8 cellular contexts compared by ENCODE assay signal in genomic region chr9:27726244-27727141, GRCh38.
DNase-seq lines count a peak whose midpoint lies in the region; TF ChIP-seq lines count a peak whose summit lies in the region.

No MANE protein-coding gene starts in this region.

- no peaks in the 10 kb centered on the region for H4K20me1 ChIP-seq in mammary epithelial cell (ENCODE audit: insufficient read depth, low read length)

- CTCF ChIA-PET in mammary epithelial cell (lab: Charles Lee; ENCODE audit: low non-redundant PET): interaction anchor here (0.6 to 0.9 kb wide), 3 partner anchors 29 to 1048 kb away, joined by 3 to 8 read pairs (median 7); no protein-coding TSS in a partner anchor

- dilution Hi-C loops in mammary epithelial cell (cut with HindIII; ENCODE audit: low sequenced_read_pairs): no loop called here

- H3K27ac ChIP-seq in mammary epithelial cell (ENCODE audit: insufficient read depth, low read depth, low read length): no peak overlapping the region

- H3K27me3 ChIP-seq in mammary epithelial cell (ENCODE audit: insufficient read depth, low read length): no peaks in the 10 kb centered on the region
- no peaks in the 10 kb centered on the region for H3K27me3 ChIP-seq in kidney epithelial cell (ENCODE audit: control insufficient read depth, insufficient read depth, low read length)

- H2AFZ ChIP-seq in mammary epithelial cell (ENCODE audit: low read depth, low read length): no peak overlapping the region

- TF ChIP-seq CTCF in HFF-Myc (IDR thresholded peaks at IDR 0.05; ENCODE audit: low read depth, low read length, missing control alignments) (peak; percentile 67), mammary epithelial cell (conservative IDR thresholded peaks at IDR 0.05 in 1 of 2, IDR thresholded peaks at IDR 0.05 in 1 of 2; ENCODE audit: extremely low read depth in 1 of 2, insufficient read depth in 1 of 2, low read depth in 1 of 2, low read length in 2 of 2) (peak; percentile 89 to 94), kidney epithelial cell (IDR thresholded peaks at IDR 0.05; ENCODE audit: insufficient read depth, low read length, poor library complexity, severe bottlenecking) (peak; percentile 79)

- no TSS peak for BruUV-seq in mammary epithelial cell (replicated peaks; lab: Mats Ljungman, UMichigan)

- H3K4me3 ChIP-seq in HFF-Myc (replicated peaks; ENCODE audit: low read depth, low read length) (no peak overlapping the region), mammary epithelial cell (replicated peaks in 1 of 3; ENCODE audit: insufficient read depth in 1 of 3, low read depth in 2 of 3, low read length in 3 of 3) (no peak overlapping the region), kidney epithelial cell (ENCODE audit: low read depth, low read length) (no peak overlapping the region)

- intact Hi-C loops in mammary epithelial cell (cut with micrococcal nuclease): loop anchor here (1.0 to 10.0 kb wide), 6 partner anchors 62 to 1968 kb away; no protein-coding TSS in a partner anchor

- no peak overlapping the region for H3K9ac ChIP-seq in mammary epithelial cell (ENCODE audit: insufficient read depth, low read length)

- no peaks in the 10 kb centered on the region for H3K9me3 ChIP-seq in mammary epithelial cell (replicated peaks; ENCODE audit: insufficient read depth, low read length)

- in situ Hi-C loops in mammary epithelial cell (cut with MboI; ENCODE audit: low sequenced_read_pairs in 2 of 2): loop anchor here (25.0 kb wide), 3 partner anchors 111 to 336 kb away; no protein-coding TSS in a partner anchor

- H3K36me3 ChIP-seq in mammary epithelial cell (ENCODE audit: insufficient read depth, low read length) (no peaks in the 10 kb centered on the region), kidney epithelial cell (ENCODE audit: control insufficient read depth, insufficient read depth, low read length) (no peaks in the 10 kb centered on the region)

- WGBS in mammary epithelial cell (ENCODE audit: low coverage, missing lambda C conversion rate): 0% methylated on average over 4 of the region's 5 CpGs

- no peaks in the 10 kb centered on the region for H3K79me2 ChIP-seq in mammary epithelial cell (ENCODE audit: insufficient read depth, low read length)

- H3K4me2 ChIP-seq in mammary epithelial cell (ENCODE audit: insufficient read depth, low read depth, low read length): no peak overlapping the region

- DNase-seq in NCI-H524 (lab: John Stamatoyannopoulos, UW) (peak; percentile 64 to 87), NCI-H524 treated with DMSO at 0.1 percent for 48 hours (lab: John Stamatoyannopoulos, UW) (no peak), HFF-Myc (ENCODE audit: extremely low read depth, low read depth) (peak; percentile 25), NCI-H1105 (lab: John Stamatoyannopoulos, UW) (peak; percentile 79), T follicular helper cell (ENCODE audit: low read depth) (peak; percentile 18), mammary epithelial cell (peak; percentile 60), kidney epithelial cell (ENCODE audit: low read depth) (peak; percentile 29)
- peak; percentile 43 to 47 for DNase-seq in stimulated activated CD4-positive, alpha-beta T cell treated with anti-CD3 and anti-CD28 coated beads, Interleukin-2, amount 100 ng/mL, for 48 hours

- no peaks in the 10 kb centered on the region for H3K4me1 ChIP-seq in mammary epithelial cell (ENCODE audit: insufficient read depth, low read length)
